ENCODE assay signal across 8 cellular contexts in the genomic region with DNA sequence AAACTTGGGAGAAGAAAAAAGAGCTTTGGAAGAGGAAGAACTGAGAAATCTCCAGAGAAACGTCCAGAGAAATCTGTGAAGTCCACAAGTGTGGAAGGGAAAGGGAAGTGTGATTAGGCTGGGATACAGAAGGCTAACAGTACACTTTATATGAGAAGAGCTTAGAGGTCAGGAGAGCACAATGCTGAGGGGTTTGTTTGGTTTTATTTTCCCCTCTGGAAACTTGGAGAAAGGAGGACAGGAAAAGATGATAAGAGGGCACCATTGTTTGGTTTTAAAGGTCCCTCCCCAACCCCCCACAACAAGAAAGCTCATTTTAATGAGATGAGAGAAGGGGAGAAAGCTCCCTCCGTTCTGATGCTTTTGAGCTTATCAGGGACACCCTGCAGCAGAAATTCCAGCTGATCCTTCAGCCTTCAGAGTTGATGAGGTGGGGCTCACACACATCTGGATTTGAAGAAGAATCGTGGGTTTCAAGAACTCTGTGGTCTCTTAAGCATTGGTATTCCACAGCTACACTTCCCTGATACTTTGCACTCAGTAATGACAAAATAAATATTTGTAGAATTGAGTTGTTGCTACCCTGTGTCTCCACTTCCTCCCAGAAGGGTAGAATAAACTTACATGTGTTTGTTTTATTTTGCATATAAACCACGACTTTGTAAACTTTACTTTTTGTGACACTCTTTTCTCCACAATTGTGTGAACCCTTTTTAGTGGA. TPM values are rescaled to one million over a fixed set of nuclear protein-coding genes. Genes with fewer than 3 reads are reported as not detected.
A peak's percentile ranks its signal among the peaks of the same experiment; 100 is the strongest.
DNase-seq lines count a peak whose midpoint lies in the region; TF ChIP-seq lines count a peak whose summit lies in the region.

No MANE protein-coding gene starts in this region.

- H3K4me1 ChIP-seq in SJSA1 (replicated peaks) (peaks cover 43% of the 10 kb centered on the region), OCI-LY7 (ENCODE audit: insufficient read depth, low read length, poor library complexity, severe bottlenecking) (no peaks in the 10 kb centered on the region)
- peaks cover 7% of the 10 kb centered on the region for H3K4me1 ChIP-seq in effector memory CD4-positive, alpha-beta T cell (ENCODE audit: control insufficient read depth, insufficient read depth, low read length, poor library complexity, severe bottlenecking)

- DNase-seq in DMS53 (lab: John Stamatoyannopoulos, UW) (peak; percentile 26), SJSA1 (ENCODE audit: low read depth in 1 of 2, low spot score in 2 of 2) (peak in 1 of 2 experiments; percentile 70), epithelial cell of proximal tubule (ENCODE audit: low read depth) (no peak), skeletal muscle cell (ENCODE audit: low read depth) (no peak), OCI-LY7 (ENCODE audit: low spot score) (no peak), RWPE1 (ENCODE audit: low spot score) (no peak)
- no peak for DNase-seq in NK-92 treated with Interleukin-12 subunit alpha and Interleukin-12 subunit beta, amount 100 ng/mL, for 24 hours (lab: John Stamatoyannopoulos, UW)
- no peak for DNase-seq in effector memory CD4-positive, alpha-beta T cell

- H3K27me3 ChIP-seq in SJSA1 (replicated peaks) = no peaks in the 10 kb centered on the region
- peaks cover 6% of the 10 kb centered on the region for H3K27me3 ChIP-seq in effector memory CD4-positive, alpha-beta T cell (replicated peaks; ENCODE audit: control insufficient read depth, insufficient read depth, low read length, poor library complexity, severe bottlenecking)

- POLR2A ChIA-PET in OCI-LY7 (lab: Charles Lee) (interaction anchor here (0.7 to 3.7 kb wide), 2 partner anchors 12 to 48 kb away, joined by 3 to 13 read pairs; no protein-coding TSS in a partner anchor), RWPE1 (lab: Yijun Ruan, JAX; ENCODE audit: low non-redundant PET) (interaction anchor here (0.8 to 1.2 kb wide), 2 partner anchors 13 to 226 kb away, joined by 3 to 4 read pairs; no protein-coding TSS in a partner anchor)

- CTCF ChIA-PET in OCI-LY7 (lab: Charles Lee; ENCODE audit: unreplicated experiment) (no interaction called here), RWPE1 (lab: Yijun Ruan, JAX) (interaction anchor here (1.0 to 4.9 kb wide), 3 partner anchors 31 to 85 kb away, joined by 3 to 39 read pairs (median 3); no protein-coding TSS in a partner anchor)

- H3K27ac ChIP-seq in SJSA1 (peak overlapping the region; percentile 29; the same call in 1 of the 2 replicates), OCI-LY7 (ENCODE audit: low read depth, low read length, poor library complexity, severe bottlenecking) (no peak overlapping the region), RWPE1 (no peak overlapping the region)
- no peak overlapping the region for H3K27ac ChIP-seq in effector memory CD4-positive, alpha-beta T cell (ENCODE audit: insufficient read depth, low read length, poor library complexity, severe bottlenecking)

- H3K79me2 ChIP-seq in OCI-LY7 (ENCODE audit: insufficient read depth, low read depth, low read length) = no peaks in the 10 kb centered on the region

- TF ChIP-seq CTCF in epithelial cell of proximal tubule (conservative IDR thresholded peaks at IDR 0.05; ENCODE audit: low read depth, low read length) (no peak), OCI-LY7 (conservative IDR thresholded peaks at IDR 0.05; ENCODE audit: low read length) (no peak), RWPE1 (conservative IDR thresholded peaks at IDR 0.05; ENCODE audit: low read depth) (no peak)

- peak overlapping the region; percentile 59 for H3K4me3 ChIP-seq in SJSA1
- H3K4me3 ChIP-seq in epithelial cell of proximal tubule (ENCODE audit: low read depth, low read length) = peak overlapping the region; percentile 94
- peak overlapping the region; percentile 74 for H3K4me3 ChIP-seq in skeletal muscle cell (ENCODE audit: low read depth, low read length)
- no peak overlapping the region for H3K4me3 ChIP-seq in OCI-LY7 (ENCODE audit: low read depth, low read length, poor library complexity, severe bottlenecking)
- no peak overlapping the region for H3K4me3 ChIP-seq in effector memory CD4-positive, alpha-beta T cell (ENCODE audit: insufficient read depth, low read depth, low read length, poor library complexity, severe bottlenecking)

- BruUV-seq in OCI-LY7 (replicated peaks; lab: Mats Ljungman, UMichigan) = no TSS peak

- H3K9me3 ChIP-seq in SJSA1 (replicated peaks) (no peaks in the 10 kb centered on the region), OCI-LY7 (ENCODE audit: low read length) (no peaks in the 10 kb centered on the region)
- no peaks in the 10 kb centered on the region for H3K9me3 ChIP-seq in effector memory CD4-positive, alpha-beta T cell (ENCODE audit: control insufficient read depth, low read length)

- H3K36me3 ChIP-seq in SJSA1 (peaks cover 4% of the 10 kb centered on the region), OCI-LY7 (ENCODE audit: insufficient read depth, low read length) (no peaks in the 10 kb centered on the region)
- no peaks in the 10 kb centered on the region for H3K36me3 ChIP-seq in effector memory CD4-positive, alpha-beta T cell (ENCODE audit: control insufficient read depth, insufficient read depth, low read length)

- H3K9me2 ChIP-seq in OCI-LY7 (ENCODE audit: insufficient read depth, low read length) = no peaks in the 10 kb centered on the region

- intact Hi-C loops in OCI-LY7 (cut with micrococcal nuclease; ENCODE audit: unreplicated experiment) = no loop called here

- H4K20me1 ChIP-seq in OCI-LY7 (ENCODE audit: insufficient read depth, low read length) = no peaks in the 10 kb centered on the region

- H3K4me2 ChIP-seq in OCI-LY7 (ENCODE audit: low read length) = no peak overlapping the region

- H2AFZ ChIP-seq in OCI-LY7 (ENCODE audit: low read length) = no peak overlapping the region

RNA-seq across cellular contexts. Expression of a gene that starts 1.9 kb away (rescaled TPM):
- total RNA-seq in SJSA1 (2014; rRNA removed; shearing (Covaris generic)) = 37.3 and 51.2 TPM in 2 replicates
- total RNA-seq in epithelial cell of proximal tubule = 145 and 216 TPM in 2 replicates
- not detected in 2 replicates for total RNA-seq in OCI-LY7 (2014; rRNA removed; shearing (Covaris generic))
- total RNA-seq in OCI-LY7 (2022) = not detected in 2 replicates

Comparison
In these comparisons a context has a peak if more than half of its experiments do, and no peak if none do; other contexts are left out.
1. H3K4me3 ChIP-seq: peak in SJSA1 (single experiment), epithelial cell of proximal tubule (single experiment) and skeletal muscle cell (single experiment); none in OCI-LY7 (single experiment) and effector memory CD4-positive, alpha-beta T cell (single experiment).
2. RNA of a gene that starts 1.9 kb away (total RNA-seq): 145 to 216 TPM in epithelial cell of proximal tubule and 37.3 to 51.2 TPM in SJSA1; not detected in OCI-LY7; every median in the first group is over 10 times any median in the second.